In genomic region chr4:119026662-119027444, GRCh38 we compare ENCODE assay signal across 10 cellular contexts.
A peak's percentile ranks its signal among the peaks of the same experiment; 100 is the strongest.
DNase-seq lines count a peak whose midpoint lies in the region; ATAC-seq, FAIRE-seq and TF ChIP-seq lines count a peak whose summit lies in the region.
"Had no signal": no experiment of that assay in that cellular context is flagged by ENCODE, and none has a peak within 500 bp of the region (broad histone marks: within the 10 kb centered on the region; RNA-seq: fewer than 3 reads in every experiment).

No MANE protein-coding gene starts in this region.

- peak overlapping the region; percentile 69 for H3K4me3 ChIP-seq in GM23248
- H3K4me3 ChIP-seq in mammary epithelial cell (replicated peaks in 1 of 3; ENCODE audit: insufficient read depth in 1 of 3, low read depth in 2 of 3, low read length in 3 of 3) = no peak overlapping the region
- no peak overlapping the region for H3K4me3 ChIP-seq in HepG2 (replicated peaks in 1 of 3; ENCODE audit: insufficient read depth in 1 of 3, low read depth in 2 of 3, low read length in 3 of 3)
- H3K4me3 ChIP-seq in spleen = no peak overlapping the region

- no peaks in the 10 kb centered on the region for H3K9me2 ChIP-seq in GM23248 (ENCODE audit: insufficient read depth)

- peaks cover 30% of the 10 kb centered on the region for H3F3A ChIP-seq in GM23248 (ENCODE audit: insufficient read depth)

- H3K36me3 ChIP-seq in GM23248 (ENCODE audit: low read depth) (no peaks in the 10 kb centered on the region), mammary epithelial cell (ENCODE audit: insufficient read depth, low read length) (no peaks in the 10 kb centered on the region), HepG2 (replicated peaks in 1 of 2; ENCODE audit: control insufficient read depth in 1 of 2, insufficient read depth in 2 of 2, low read length in 2 of 2) (no peaks in the 10 kb centered on the region), spleen (peaks cover 0 to 19% (median 3%) of the 10 kb centered on the region in 6 donors)

- H3K79me2 ChIP-seq in GM23248 (ENCODE audit: insufficient read depth) = no peaks in the 10 kb centered on the region
- no peaks in the 10 kb centered on the region for H3K79me2 ChIP-seq in mammary epithelial cell (ENCODE audit: insufficient read depth, low read length)
- no peaks in the 10 kb centered on the region for H3K79me2 ChIP-seq in HepG2 (ENCODE audit: insufficient read depth, low read length)

- H3K27me3 ChIP-seq in GM23248 (replicated peaks; ENCODE audit: insufficient read depth) (no peaks in the 10 kb centered on the region), mammary epithelial cell (ENCODE audit: insufficient read depth, low read length) (no peaks in the 10 kb centered on the region), HepG2 (ENCODE audit: control insufficient read depth in 1 of 2, insufficient read depth in 2 of 2, low read length in 2 of 2) (peaks cover 0 to 18% of the 10 kb centered on the region in 2 experiments; a peak in 1 of 5 replicates), spleen (replicated peaks in 1 of 7) (no peaks in the 10 kb centered on the region)

- H3K9ac ChIP-seq in GM23248 = peak overlapping the region; percentile 76
- no peak overlapping the region for H3K9ac ChIP-seq in mammary epithelial cell (ENCODE audit: insufficient read depth, low read length)
- no peak overlapping the region for H3K9ac ChIP-seq in HepG2 (ENCODE audit: insufficient read depth, low read depth, low read length)

- CTCF ChIA-PET in mammary epithelial cell (lab: Charles Lee; ENCODE audit: low non-redundant PET) (interaction anchor here (0.7 kb wide), 1 partner anchor 18 kb away, joined by 3 read pairs; no protein-coding TSS in a partner anchor), HepG2 (lab: Yijun Ruan, JAX; ENCODE audit: low intra/inter-chr PET ratio, low total read pairs) (no interaction called here)

- ATAC-seq in HepG2 (peak; percentile 60), GM19452 (IDR thresholded peaks at IDR 0.05; ENCODE audit: unreplicated experiment) (no peak)

- H3K9me3 ChIP-seq in GM23248 (ENCODE audit: low read depth) (no peaks in the 10 kb centered on the region), mammary epithelial cell (replicated peaks; ENCODE audit: insufficient read depth, low read length) (no peaks in the 10 kb centered on the region), HepG2 (ENCODE audit: low read length) (no peaks in the 10 kb centered on the region), spleen (no peaks in the 10 kb centered on the region)

- BruUV-seq in mammary epithelial cell (replicated peaks; lab: Mats Ljungman, UMichigan) = no TSS peak
- BruUV-seq in HepG2 (replicated peaks; lab: Mats Ljungman, UMichigan) = no TSS peak

- POLR2A ChIA-PET in HepG2 (lab: Yijun Ruan, JAX) = no interaction called here

- TF ChIP-seq EP300 in HepG2 (IDR thresholded peaks at IDR 0.05; ENCODE audit: low read depth in 2 of 2, low read length in 2 of 2) (no peak), HepG2 (CRISPR knock-in tag; IDR thresholded peaks at IDR 0.05; ENCODE audit: borderline replicate concordance) (no peak)

- WGBS in GM23248 (ENCODE audit: low coverage in 1 of 2, low lambda C conversion rate in 2 of 2, missing lambda C conversion rate in 2 of 2), 2 experiments = 77 to 78% methylated on average over 22 of the region's 22 CpGs
- 66% methylated on average over 22 of the region's 22 CpGs for WGBS in mammary epithelial cell (ENCODE audit: low coverage, missing lambda C conversion rate)
- WGBS in HepG2 (ENCODE audit: low lambda C conversion rate) = 62% methylated on average over 21 of the region's 22 CpGs
- 81 to 85% (median 83%) methylated on average over 22 of the region's 22 CpGs for WGBS in spleen, 5 donors

- H3K4me1 ChIP-seq in GM23248 (ENCODE audit: insufficient read depth) (peaks cover 47% of the 10 kb centered on the region), mammary epithelial cell (ENCODE audit: insufficient read depth, low read length) (peaks cover 21% of the 10 kb centered on the region), HepG2 (ENCODE audit: insufficient read depth, low read length) (no peaks in the 10 kb centered on the region), spleen (peaks cover 0 to 27% (median 7%) of the 10 kb centered on the region in 6 donors)

- TF ChIP-seq RAD21 in HepG2 (CRISPR knock-in tag; IDR thresholded peaks at IDR 0.05) = no peak

- H4K20me1 ChIP-seq in GM23248 (ENCODE audit: insufficient read depth) (no peaks in the 10 kb centered on the region), mammary epithelial cell (ENCODE audit: insufficient read depth, low read length) (no peaks in the 10 kb centered on the region), HepG2 (ENCODE audit: insufficient read depth, low read length) (no peaks in the 10 kb centered on the region)

- TF ChIP-seq CTCF in mammary epithelial cell (conservative IDR thresholded peaks at IDR 0.05 in 1 of 2, IDR thresholded peaks at IDR 0.05 in 1 of 2; ENCODE audit: extremely low read depth in 1 of 2, insufficient read depth in 1 of 2, low read depth in 1 of 2, low read length in 2 of 2) (no peak), HepG2 (CRISPR knock-in tag; IDR thresholded peaks at IDR 0.05) (no peak), spleen (IDR thresholded peaks at IDR 0.05 in 8 of 11, conservative IDR thresholded peaks at IDR 0.05 in 3 of 11) (no peak)

- DNase-seq in GM23248 (peak; percentile 12), mammary epithelial cell (no peak), HepG2 (ENCODE audit: low spot score) (no peak), spleen (no peak), head of caudate nucleus (no peak), substantia nigra (lab: John Stamatoyannopoulos, UW) (no peak), T-helper 2 cell (no peak)
- DNase-seq: activated gamma-delta T cell treated with Interleukin-2 at 50 U/mL for 16 hours had no signal

- FAIRE-seq in HepG2 (lab: Jason Lieb, UNC) = no peak
- FAIRE-seq: frontal cortex had no signal

- peak overlapping the region; percentile 70 for H2AFZ ChIP-seq in GM23248
- H2AFZ ChIP-seq in mammary epithelial cell (ENCODE audit: low read depth, low read length) = peak overlapping the region; percentile 89
- no peak overlapping the region for H2AFZ ChIP-seq in HepG2 (ENCODE audit: low read length)

- in situ Hi-C loops in GM23248 (cut with MboI) (loop anchor here (25.0 kb wide), 1 partner anchor 90 kb away; no protein-coding TSS in a partner anchor), mammary epithelial cell (cut with MboI; ENCODE audit: low sequenced_read_pairs in 2 of 2) (no loop called here), HepG2 (cut with HindIII; ENCODE audit: extremely low pct_ligation_motif_present, low pct_unique_long_range_greater_than_20kb) (no loop called here)

- intact Hi-C loops in mammary epithelial cell (cut with micrococcal nuclease) (loop anchor here (1.0 to 5.0 kb wide), 2 partner anchors 45 to 185 kb away; partner anchors contain the start of gene USP53), HepG2 (cut with micrococcal nuclease; ENCODE audit: unreplicated experiment) (no loop called here), spleen (cut with DNase I; ENCODE audit: low total_unique reads) (no loop called here), head of caudate nucleus (cut with DNase I) (no loop called here)

- H3K4me2 ChIP-seq in GM23248 (ENCODE audit: unreplicated experiment) = peak overlapping the region; percentile 78
- peak overlapping the region; percentile 88 for H3K4me2 ChIP-seq in mammary epithelial cell (ENCODE audit: insufficient read depth, low read depth, low read length)
- no peak overlapping the region for H3K4me2 ChIP-seq in HepG2 (ENCODE audit: low read depth, low read length)

- H3K27ac ChIP-seq in GM23248 (peak overlapping the region; percentile 96), mammary epithelial cell (ENCODE audit: insufficient read depth, low read depth, low read length) (peak overlapping the region; percentile 99), HepG2 (ENCODE audit: extremely low read length, insufficient read depth, low read length) (no peak overlapping the region), spleen (peak overlapping the region in 7 of 8 donors; percentile 11 to 74 (median 57)), substantia nigra (ENCODE audit: low read depth, low read length, poor library complexity, severe bottlenecking) (no peak overlapping the region)

- dilution Hi-C loops in mammary epithelial cell (cut with HindIII; ENCODE audit: low sequenced_read_pairs) = no loop called here

- TF ChIP-seq POLR2A in HepG2 (IDR thresholded peaks at IDR 0.05; ENCODE audit: insufficient read depth in 1 of 2, low read depth in 2 of 2, low read length in 2 of 2) (no peak), spleen (IDR thresholded peaks at IDR 0.05) (no peak)

TF ChIP-seq in HepG2, 621 proteins besides CTCF, POLR2A, EP300 and RAD21:
- TF ChIP-seq CERS6 (CRISPR knock-in tag; IDR thresholded peaks at IDR 0.05) (no peak), ZFP90 (CRISPR knock-in tag; IDR thresholded peaks at IDR 0.05; ENCODE audit: borderline replicate concordance) (no peak), RBFOX2 (IDR thresholded peaks at IDR 0.05; ENCODE audit: low read depth, low read length) (no peak), ZNF276 (CRISPR knock-in tag; IDR thresholded peaks at IDR 0.05; ENCODE audit: low read depth) (no peak)

Comparison
In these comparisons a context has a peak if more than half of its experiments do, and no peak if none do; other contexts are left out.
1. H3K27ac ChIP-seq: peak in GM23248 (single experiment), mammary epithelial cell (single experiment) and spleen (7 of 8); none in HepG2 (single experiment) and substantia nigra (single experiment).